ENCODE assay signal across 28 cellular contexts in genomic region chr17:1934901-1935300, GRCh38.
DNase-seq lines count a peak whose midpoint lies in the region; ATAC-seq, FAIRE-seq and TF ChIP-seq lines count a peak whose summit lies in the region.
"Had no signal": no experiment of that assay in that cellular context is flagged by ENCODE, and none has a peak within 500 bp of the region (broad histone marks: within the 10 kb centered on the region; RNA-seq: fewer than 3 reads in every experiment).

No MANE protein-coding gene starts in this region.

- H3K36me3 Mint-ChIP-seq in glutamatergic neuron (ENCODE audit: unreplicated experiment) (no peaks in the 10 kb centered on the region), endothelial cell (ENCODE audit: low read depth, unreplicated experiment) (no peaks in the 10 kb centered on the region)
- H3K36me3 Mint-ChIP-seq: CD14-positive monocyte; CD8-positive, alpha-beta memory T cell had no signal

- H3K9ac ChIP-seq in neuronal stem cell (ENCODE audit: low read depth, low read length, poor library complexity) (no peak overlapping the region), Karpas-422 (ENCODE audit: low read length) (no peak overlapping the region)

- no CpG with 5 or more reads among the region's 17 CpGs for WGBS in neuronal stem cell (ENCODE audit: extremely low coverage in 2 of 2, insufficient read length in 2 of 2, insufficient replicate concordance in 1 of 2), 2 donors

- H3K9me2 ChIP-seq in Karpas-422 (replicated peaks; ENCODE audit: insufficient read depth, low read length) = no peaks in the 10 kb centered on the region

- no peaks in the 10 kb centered on the region for H3K79me2 ChIP-seq in Karpas-422 (ENCODE audit: low read length)

- H3K4ac ChIP-seq in neuronal stem cell (ENCODE audit: low read length) = no peak overlapping the region

- no peak overlapping the region for H2BK120ac ChIP-seq in neuronal stem cell (ENCODE audit: low read depth, low read length)

- peak overlapping the region; percentile 5 for H2AK5ac ChIP-seq in neuronal stem cell (ENCODE audit: low read depth, low read length)

- peak overlapping the region; percentile 1 for H2BK12ac ChIP-seq in neuronal stem cell (ENCODE audit: low read length)

- peak; percentile 9 for DNase-seq in D721Med (ENCODE audit: insufficient read length, low spot score)
- DNase-seq in glutamatergic neuron = no peak
- DNase-seq in neuronal stem cell (ENCODE audit: low spot score) = no peak
- no peak for DNase-seq in HuH-7.5 (ENCODE audit: low spot score)
- DNase-seq in endothelial cell (ENCODE audit: low spot score) = no peak
- DNase-seq in Karpas-422 = no peak
- DNase-seq: BE2C; CD8-positive, alpha-beta memory T cell; DMS79 treated with DMSO at 0.1 percent for 48 hours; GOT3; MV-4-11; NCI-H1105; NCI-H1436 treated with DMSO at 0.1 percent for 48 hours; NCI-H187 treated with DMSO at 0.1 percent for 48 hours; NCI-H2171 treated with DMSO at 0.1 percent for 48 hours; NCI-H524; NCI-H82; NK-92 treated with Interleukin-12 subunit alpha and Interleukin-12 subunit beta, amount 100 ng/mL, for 24 hours; PC-9 had no signal

- H2BK15ac ChIP-seq in neuronal stem cell (ENCODE audit: low read length) = no peak overlapping the region

- no peaks in the 10 kb centered on the region for H4K20me1 ChIP-seq in Karpas-422 (ENCODE audit: insufficient read depth, low read depth, low read length)

- peak overlapping the region; percentile 4 for H3K18ac ChIP-seq in neuronal stem cell (ENCODE audit: low read length)

- peaks cover 0 to 2% of the 10 kb centered on the region in 2 donors for H3K9me3 ChIP-seq in neuronal stem cell (replicated peaks in 1 of 2; ENCODE audit: control insufficient read depth in 2 of 2, insufficient read depth in 1 of 2, low read depth in 1 of 2, low read length in 2 of 2)
- H3K9me3 ChIP-seq in Karpas-422 (ENCODE audit: low read length) = no peaks in the 10 kb centered on the region
- H3K9me3 ChIP-seq: BE2C, SJSA1 had no signal

- H3K4me2 ChIP-seq in neuronal stem cell (ENCODE audit: insufficient read depth, low read length, poor library complexity, severe bottlenecking) (no peak overlapping the region), Karpas-422 (ENCODE audit: low read depth, low read length, poor library complexity, severe bottlenecking) (no peak overlapping the region)
- H3K4me2 ChIP-seq: PC-9 had no signal

- H3K4me1 Mint-ChIP-seq in glutamatergic neuron (ENCODE audit: low read depth, unreplicated experiment) = peaks cover 26% of the 10 kb centered on the region
- no peaks in the 10 kb centered on the region for H3K4me1 Mint-ChIP-seq in endothelial cell (ENCODE audit: unreplicated experiment)
- H3K4me1 Mint-ChIP-seq: CD14-positive monocyte; CD8-positive, alpha-beta memory T cell had no signal

- ATAC-seq in HG02610 (IDR thresholded peaks at IDR 0.05; ENCODE audit: unreplicated experiment) = no peak
- ATAC-seq: HepG2, K562, Right ventricle myocardium inferior had no signal

- H3K27ac Mint-ChIP-seq in glutamatergic neuron (ENCODE audit: unreplicated experiment) (peak overlapping the region; percentile 77), endothelial cell (ENCODE audit: unreplicated experiment) (no peak overlapping the region)
- H3K27ac Mint-ChIP-seq: CD14-positive monocyte had no signal

- peak overlapping the region; percentile 33 for H2BK5ac ChIP-seq in neuronal stem cell (ENCODE audit: low read length)

- H3K4me1 ChIP-seq in neuronal stem cell (ENCODE audit: control insufficient read depth in 2 of 2, insufficient read depth in 1 of 2, low read depth in 1 of 2, low read length in 2 of 2) (peaks cover 17 to 19% of the 10 kb centered on the region in 2 donors), Karpas-422 (ENCODE audit: low read length) (no peaks in the 10 kb centered on the region)
- H3K4me1 ChIP-seq: BE2C, SJSA1 had no signal

- H4K91ac ChIP-seq in neuronal stem cell (ENCODE audit: low read depth, low read length, poor library complexity) = no peak overlapping the region

- H3K79me1 ChIP-seq in neuronal stem cell (ENCODE audit: low read depth, low read length) = no peaks in the 10 kb centered on the region

- peak overlapping the region; percentile 51 for H3K27ac ChIP-seq in angular gyrus (ENCODE audit: low read depth, low read length)
- H3K27ac ChIP-seq in neuronal stem cell (replicated peaks; ENCODE audit: low read length) = no peak overlapping the region
- no peak overlapping the region for H3K27ac ChIP-seq in Karpas-422 (ENCODE audit: low read length)
- H3K27ac ChIP-seq: 22Rv1, PC-9, SJSA1 had no signal

- no peak for FAIRE-seq in D721Med (lab: Jason Lieb, UNC)
- FAIRE-seq: GM12892, HepG2, K562 had no signal

- H3K9me3 Mint-ChIP-seq in glutamatergic neuron (ENCODE audit: unreplicated experiment) (peaks cover 12% of the 10 kb centered on the region), endothelial cell (ENCODE audit: unreplicated experiment) (no peaks in the 10 kb centered on the region)
- H3K9me3 Mint-ChIP-seq: CD14-positive monocyte; CD8-positive, alpha-beta memory T cell had no signal

- TF ChIP-seq CTCF in D721Med (IDR thresholded peaks at IDR 0.05; ENCODE audit: insufficient read depth, missing control alignments) (no peak), glutamatergic neuron (IDR thresholded peaks at IDR 0.05; ENCODE audit: partially characterized antibody, unreplicated experiment) (no peak), endothelial cell (IDR thresholded peaks at IDR 0.05; ENCODE audit: unreplicated experiment) (no peak)

- no peak overlapping the region for H3K23ac ChIP-seq in neuronal stem cell (ENCODE audit: low read depth, low read length, poor library complexity)

- peaks cover 0 to 4% (median 0%) of the 10 kb centered on the region in 3 experiments for H3K27me3 ChIP-seq in neuronal stem cell (ENCODE audit: control insufficient read depth in 3 of 3, insufficient read depth in 3 of 3, low read depth in 1 of 3, low read length in 3 of 3)
- no peaks in the 10 kb centered on the region for H3K27me3 ChIP-seq in Karpas-422 (ENCODE audit: low read length)
- H3K27me3 ChIP-seq: BE2C had no signal

- no peak overlapping the region for H4K8ac ChIP-seq in neuronal stem cell (ENCODE audit: low read depth, low read length)

- peaks cover 6% of the 10 kb centered on the region for H3K27me3 Mint-ChIP-seq in glutamatergic neuron (ENCODE audit: unreplicated experiment)
- no peaks in the 10 kb centered on the region for H3K27me3 Mint-ChIP-seq in endothelial cell (ENCODE audit: unreplicated experiment)

- H3K4me3 Mint-ChIP-seq in glutamatergic neuron (ENCODE audit: unreplicated experiment) (peak overlapping the region; percentile 57), endothelial cell (ENCODE audit: unreplicated experiment) (no peak overlapping the region)
- H3K4me3 Mint-ChIP-seq: CD14-positive monocyte; CD8-positive, alpha-beta memory T cell had no signal

- H3K36me3 ChIP-seq in neuronal stem cell (replicated peaks in 1 of 2; ENCODE audit: control insufficient read depth in 2 of 2, insufficient read depth in 2 of 2, low read length in 2 of 2) = no peaks in the 10 kb centered on the region
- H3K36me3 ChIP-seq in Karpas-422 (ENCODE audit: insufficient read depth, low read length) = no peaks in the 10 kb centered on the region
- H3K36me3 ChIP-seq: BE2C, SJSA1 had no signal

- H3K14ac ChIP-seq in neuronal stem cell (ENCODE audit: low read length) = no peak overlapping the region

- no peak overlapping the region for H3K4me3 ChIP-seq in neuronal stem cell (ENCODE audit: low read length in 2 of 2)
- no peak overlapping the region for H3K4me3 ChIP-seq in Karpas-422 (ENCODE audit: low read length)
- H3K4me3 ChIP-seq: K562, PC-9, SJSA1 had no signal

- H2AFZ ChIP-seq in neuronal stem cell (ENCODE audit: low read length) = peak overlapping the region; percentile 42
- no peak overlapping the region for H2AFZ ChIP-seq in Karpas-422 (ENCODE audit: low read length)
- H2AFZ ChIP-seq: PC-9 had no signal
